Comparison of ENCODE assay signal across 8 cellular contexts in genomic region chr6:45422541-45423110, GRCh38. TPM values are rescaled to one million over a fixed set of nuclear protein-coding genes. Genes with fewer than 3 reads are reported as not detected.
DNase-seq lines count a peak whose midpoint lies in the region; ATAC-seq lines count a peak whose summit lies in the region.

No MANE protein-coding gene starts in this region.

- no peak overlapping the region for H3K9ac ChIP-seq in BLaER1
- H3K9ac ChIP-seq in subcutaneous abdominal adipose tissue (ENCODE audit: low read length in 5 of 5): peak overlapping the region in 3 of 5 donors; percentile 47 to 64 (median 62)

- H4K20me1 ChIP-seq in BLaER1: peaks cover 61% of the 10 kb centered on the region

- H3K27me3 ChIP-seq in BLaER1 (peaks cover 93% of the 10 kb centered on the region), mononuclear cell (ENCODE audit: insufficient read depth, low read length) (peaks cover 31% of the 10 kb centered on the region), subcutaneous abdominal adipose tissue (ENCODE audit: control insufficient read depth in 5 of 5, insufficient read depth in 4 of 5, low read length in 5 of 5) (peaks cover 18 to 34% (median 28%) of the 10 kb centered on the region in 5 donors)
- H3K27me3 ChIP-seq in effector memory CD4-positive, alpha-beta T cell (replicated peaks; ENCODE audit: control insufficient read depth, insufficient read depth, low read length, poor library complexity, severe bottlenecking): no peaks in the 10 kb centered on the region

- peak overlapping the region; percentile 95 for H3K4me2 ChIP-seq in BLaER1

- DNase-seq in Jurkat, Clone E6-1 (ENCODE audit: low read depth, low spot score): no peak
- DNase-seq in activated CD4-positive, alpha-beta T cell treated with anti-CD3 and anti-CD28 coated beads for 48 hours: peak; percentile 61
- DNase-seq in effector memory CD4-positive, alpha-beta T cell: peak; percentile 52 to 63 (median 60)
- DNase-seq in superior temporal gyrus (ENCODE audit: extremely low spot score): no peak

- ATAC-seq in GM18909 (IDR thresholded peaks at IDR 0.05; ENCODE audit: poor library complexity, unreplicated experiment): no peak

- H3K9me3 ChIP-seq in BLaER1 (no peaks in the 10 kb centered on the region), mononuclear cell (ENCODE audit: low read depth, low read length) (no peaks in the 10 kb centered on the region), subcutaneous abdominal adipose tissue (ENCODE audit: control insufficient read depth in 5 of 5, low read length in 5 of 5) (no peaks in the 10 kb centered on the region)
- H3K9me3 ChIP-seq in effector memory CD4-positive, alpha-beta T cell (ENCODE audit: control insufficient read depth, low read length): no peaks in the 10 kb centered on the region

- no peaks in the 10 kb centered on the region for H3K36me3 ChIP-seq in BLaER1
- no peaks in the 10 kb centered on the region for H3K36me3 ChIP-seq in effector memory CD4-positive, alpha-beta T cell (ENCODE audit: control insufficient read depth, insufficient read depth, low read length)
- H3K36me3 ChIP-seq in subcutaneous abdominal adipose tissue (ENCODE audit: control insufficient read depth in 5 of 5, insufficient read depth in 5 of 5, low read length in 5 of 5): no peaks in the 10 kb centered on the region

- peaks cover 25% of the 10 kb centered on the region for H3K4me1 ChIP-seq in BLaER1
- peaks cover 24% of the 10 kb centered on the region for H3K4me1 ChIP-seq in effector memory CD4-positive, alpha-beta T cell (ENCODE audit: control insufficient read depth, insufficient read depth, low read length, poor library complexity, severe bottlenecking)
- peaks cover 46% of the 10 kb centered on the region for H3K4me1 ChIP-seq in mononuclear cell (ENCODE audit: insufficient read depth, low read length)
- H3K4me1 ChIP-seq in subcutaneous abdominal adipose tissue (ENCODE audit: control insufficient read depth in 5 of 5, insufficient read depth in 5 of 5, low read length in 5 of 5): peaks cover 0 to 46% (median 45%) of the 10 kb centered on the region in 5 donors

- peak overlapping the region; percentile 66 for H3K4me3 ChIP-seq in BLaER1
- peak overlapping the region; percentile 63 for H3K4me3 ChIP-seq in Jurkat, Clone E6-1 (ENCODE audit: low read length)
- peak overlapping the region; percentile 89 for H3K4me3 ChIP-seq in effector memory CD4-positive, alpha-beta T cell (ENCODE audit: insufficient read depth, low read depth, low read length, poor library complexity, severe bottlenecking)
- H3K4me3 ChIP-seq in mononuclear cell (ENCODE audit: low read length): peak overlapping the region; percentile 79
- peak overlapping the region; percentile 55 to 78 (median 71) for H3K4me3 ChIP-seq in subcutaneous abdominal adipose tissue (ENCODE audit: low read depth in 1 of 5, low read length in 5 of 5)

- H3K27ac ChIP-seq in BLaER1 (no peak overlapping the region), subcutaneous abdominal adipose tissue (ENCODE audit: low read depth, low read length) (no peak overlapping the region)
- H3K27ac ChIP-seq in effector memory CD4-positive, alpha-beta T cell (ENCODE audit: insufficient read depth, low read length, poor library complexity, severe bottlenecking): peak overlapping the region; percentile 91

RNA-seq across cellular contexts. Expression of gene SUPT3H, which starts 44.9 kb away (rescaled TPM):
- polyA plus RNA-seq in Jurkat, Clone E6-1 (2012; ENCODE audit: insufficient read depth, insufficient read length): 8.3 TPM
- 7.1 TPM for total RNA-seq in mononuclear cell

Comparison
In these comparisons a context has a peak if more than half of its experiments do, and no peak if none do; other contexts are left out.
1. DNase-seq: peak in activated CD4-positive, alpha-beta T cell treated with anti-CD3 and anti-CD28 coated beads for 48 hours (single experiment) and effector memory CD4-positive, alpha-beta T cell (3 of 3); none in Jurkat, Clone E6-1 (single experiment) and superior temporal gyrus (single experiment).
2. Peak in every context shown above with its lines, with median percentiles within 50 percentile points of each other: H3K4me3 ChIP-seq.